In genomic region chr9:129028192-129028966, GRCh38 we compare ENCODE assay signal across 1 cellular context.
TF ChIP-seq lines count a peak whose summit lies in the region.

SH3GLB2 (minus strand) TSS chr9:129028331; CDS start chr9:129028154, 177 bp downstream.

TF ChIP-seq in GM12878, 131 proteins besides CTCF, POLR2A, EP300 and RAD21 (continued from another document):
- TF ChIP-seq, protein P1, sequence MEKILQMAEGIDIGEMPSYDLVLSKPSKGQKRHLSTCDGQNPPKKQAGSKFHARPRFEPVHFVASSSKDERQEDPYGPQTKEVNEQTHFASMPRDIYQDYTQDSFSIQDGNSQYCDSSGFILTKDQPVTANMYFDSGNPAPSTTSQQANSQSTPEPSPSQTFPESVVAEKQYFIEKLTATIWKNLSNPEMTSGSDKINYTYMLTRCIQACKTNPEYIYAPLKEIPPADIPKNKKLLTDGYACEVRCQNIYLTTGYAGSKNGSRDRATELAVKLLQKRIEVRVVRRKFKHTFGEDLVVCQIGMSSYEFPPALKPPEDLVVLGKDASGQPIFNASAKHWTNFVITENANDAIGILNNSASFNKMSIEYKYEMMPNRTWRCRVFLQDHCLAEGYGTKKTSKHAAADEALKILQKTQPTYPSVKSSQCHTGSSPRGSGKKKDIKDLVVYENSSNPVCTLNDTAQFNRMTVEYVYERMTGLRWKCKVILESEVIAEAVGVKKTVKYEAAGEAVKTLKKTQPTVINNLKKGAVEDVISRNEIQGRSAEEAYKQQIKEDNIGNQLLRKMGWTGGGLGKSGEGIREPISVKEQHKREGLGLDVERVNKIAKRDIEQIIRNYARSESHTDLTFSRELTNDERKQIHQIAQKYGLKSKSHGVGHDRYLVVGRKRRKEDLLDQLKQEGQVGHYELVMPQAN (conservative IDR thresholded peaks at IDR 0.05) = 0 out of 2 replicates have a peak, but pooled peaks have one; percentile 5
- no peak for TF ChIP-seq PRDM15 (CRISPR knock-in tag; IDR thresholded peaks at IDR 0.05)
- no peak for TF ChIP-seq CBX3 (IDR thresholded peaks at IDR 0.05; ENCODE audit: borderline replicate concordance, low read depth)
- TF ChIP-seq, protein P2, sequence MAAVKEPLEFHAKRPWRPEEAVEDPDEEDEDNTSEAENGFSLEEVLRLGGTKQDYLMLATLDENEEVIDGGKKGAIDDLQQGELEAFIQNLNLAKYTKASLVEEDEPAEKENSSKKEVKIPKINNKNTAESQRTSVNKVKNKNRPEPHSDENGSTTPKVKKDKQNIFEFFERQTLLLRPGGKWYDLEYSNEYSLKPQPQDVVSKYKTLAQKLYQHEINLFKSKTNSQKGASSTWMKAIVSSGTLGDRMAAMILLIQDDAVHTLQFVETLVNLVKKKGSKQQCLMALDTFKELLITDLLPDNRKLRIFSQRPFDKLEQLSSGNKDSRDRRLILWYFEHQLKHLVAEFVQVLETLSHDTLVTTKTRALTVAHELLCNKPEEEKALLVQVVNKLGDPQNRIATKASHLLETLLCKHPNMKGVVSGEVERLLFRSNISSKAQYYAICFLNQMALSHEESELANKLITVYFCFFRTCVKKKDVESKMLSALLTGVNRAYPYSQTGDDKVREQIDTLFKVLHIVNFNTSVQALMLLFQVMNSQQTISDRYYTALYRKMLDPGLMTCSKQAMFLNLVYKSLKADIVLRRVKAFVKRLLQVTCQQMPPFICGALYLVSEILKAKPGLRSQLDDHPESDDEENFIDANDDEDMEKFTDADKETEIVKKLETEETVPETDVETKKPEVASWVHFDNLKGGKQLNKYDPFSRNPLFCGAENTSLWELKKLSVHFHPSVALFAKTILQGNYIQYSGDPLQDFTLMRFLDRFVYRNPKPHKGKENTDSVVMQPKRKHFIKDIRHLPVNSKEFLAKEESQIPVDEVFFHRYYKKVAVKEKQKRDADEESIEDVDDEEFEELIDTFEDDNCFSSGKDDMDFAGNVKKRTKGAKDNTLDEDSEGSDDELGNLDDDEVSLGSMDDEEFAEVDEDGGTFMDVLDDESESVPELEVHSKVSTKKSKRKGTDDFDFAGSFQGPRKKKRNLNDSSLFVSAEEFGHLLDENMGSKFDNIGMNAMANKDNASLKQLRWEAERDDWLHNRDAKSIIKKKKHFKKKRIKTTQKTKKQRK (IDR thresholded peaks at IDR 0.05; ENCODE audit: low read depth, low read length) = no peak
- no peak for TF ChIP-seq ZNF622 (IDR thresholded peaks at IDR 0.05)
- no peak for TF ChIP-seq MLLT1 (IDR thresholded peaks at IDR 0.05)
- TF ChIP-seq PAX8 (IDR thresholded peaks at IDR 0.05) = no peak
- TF ChIP-seq NR2C1 (IDR thresholded peaks at IDR 0.05) = no peak
